In genomic region chr3:29280675-29281264, GRCh38 we compare ENCODE assay signal across 8 cellular contexts. TPM values are rescaled to one million over a fixed set of nuclear protein-coding genes. Genes with fewer than 3 reads are reported as not detected.
DNase-seq lines count a peak whose midpoint lies in the region; ATAC-seq and TF ChIP-seq lines count a peak whose summit lies in the region.

TSS of gene RBMS3 (plus strand) at chr3:29281071.

- peak within 1 kb of the TSS; percentile 95 for H3K9ac ChIP-seq in mammary epithelial cell (ENCODE audit: insufficient read depth, low read length)
- H3K9ac ChIP-seq in rectal smooth muscle tissue (ENCODE audit: low read length) = peak within 1 kb of the TSS; percentile 26

- H3K9me2 ChIP-seq in OCI-LY7 (ENCODE audit: insufficient read depth, low read length) = no peaks in the 10 kb centered on the region

- peak within 1 kb of the TSS; percentile 90 for H3K4me2 ChIP-seq in OCI-LY7 (ENCODE audit: low read length)
- H3K4me2 ChIP-seq in mammary epithelial cell (ENCODE audit: insufficient read depth, low read depth, low read length) = peak within 1 kb of the TSS; percentile 78

- ATAC-seq in HG02852 (IDR thresholded peaks at IDR 0.05; ENCODE audit: unreplicated experiment) = peak; percentile 34

- no peaks in the 10 kb centered on the region for H3K79me2 ChIP-seq in OCI-LY7 (ENCODE audit: insufficient read depth, low read depth, low read length)
- H3K79me2 ChIP-seq in mammary epithelial cell (ENCODE audit: insufficient read depth, low read length) = peaks cover 44% of the 10 kb centered on the region

- H2AFZ ChIP-seq in OCI-LY7 (ENCODE audit: low read length) (peak within 1 kb of the TSS; percentile 98), mammary epithelial cell (ENCODE audit: low read depth, low read length) (peak within 1 kb of the TSS; percentile 92)

- no peaks in the 10 kb centered on the region for H4K20me1 ChIP-seq in OCI-LY7 (ENCODE audit: insufficient read depth, low read length)
- H4K20me1 ChIP-seq in mammary epithelial cell (ENCODE audit: insufficient read depth, low read length) = no peaks in the 10 kb centered on the region

- TF ChIP-seq CTCF in A673 (conservative IDR thresholded peaks at IDR 0.05; ENCODE audit: low read depth, low read length) (peak; percentile 66), OCI-LY7 (conservative IDR thresholded peaks at IDR 0.05; ENCODE audit: low read length) (peak; percentile 62), mammary epithelial cell (conservative IDR thresholded peaks at IDR 0.05 in 1 of 2, IDR thresholded peaks at IDR 0.05 in 1 of 2; ENCODE audit: extremely low read depth in 1 of 2, insufficient read depth in 1 of 2, low read depth in 1 of 2, low read length in 2 of 2) (peak; percentile 30 to 68)

- H3K4me1 ChIP-seq in A673 (ENCODE audit: insufficient read depth, low read length, poor library complexity, severe bottlenecking) (peaks cover 20% of the 10 kb centered on the region), OCI-LY7 (ENCODE audit: insufficient read depth, low read length, poor library complexity, severe bottlenecking) (peaks cover 48% of the 10 kb centered on the region), mammary epithelial cell (ENCODE audit: insufficient read depth, low read length) (peaks cover 4% of the 10 kb centered on the region), rectal smooth muscle tissue (ENCODE audit: control insufficient read depth, insufficient read depth, low read length) (peaks cover 5% of the 10 kb centered on the region)

- H3K9me3 ChIP-seq in A673 (ENCODE audit: low read depth, low read length, poor library complexity, severe bottlenecking) (no peaks in the 10 kb centered on the region), OCI-LY7 (ENCODE audit: low read length) (no peaks in the 10 kb centered on the region), mammary epithelial cell (replicated peaks; ENCODE audit: insufficient read depth, low read length) (no peaks in the 10 kb centered on the region)

- DNase-seq in A673 (ENCODE audit: low spot score) (peak; percentile 97), GM03348 (ENCODE audit: low spot score) (peak; percentile 86), OCI-LY7 (ENCODE audit: low spot score) (peak; percentile 61), mammary epithelial cell (peak; percentile 91)
- DNase-seq in effector CD4-positive, alpha-beta T cell = no peak

- H3K36me3 ChIP-seq in A673 (ENCODE audit: insufficient read depth, low read length, poor library complexity, severe bottlenecking) (no peaks in the 10 kb centered on the region), OCI-LY7 (ENCODE audit: insufficient read depth, low read length) (no peaks in the 10 kb centered on the region), mammary epithelial cell (ENCODE audit: insufficient read depth, low read length) (no peaks in the 10 kb centered on the region), rectal smooth muscle tissue (ENCODE audit: control insufficient read depth, insufficient read depth, low read length) (no peaks in the 10 kb centered on the region)

- CTCF ChIA-PET in A673 (lab: Charles Lee) = interaction anchor here (0.6 to 1.2 kb wide), 4 partner anchors 54 to 665 kb away, joined by 3 to 7 read pairs (median 4); no protein-coding TSS in a partner anchor
- CTCF ChIA-PET in OCI-LY7 (lab: Charles Lee; ENCODE audit: unreplicated experiment) = no interaction called here
- CTCF ChIA-PET in mammary epithelial cell (lab: Charles Lee; ENCODE audit: low non-redundant PET) = interaction anchor here (0.6 to 0.8 kb wide), 8 partner anchors 51 to 476 kb away, joined by 3 to 27 read pairs (median 10); no protein-coding TSS in a partner anchor

- dilution Hi-C loops in mammary epithelial cell (cut with HindIII; ENCODE audit: low sequenced_read_pairs) = no loop called here

- peak within 1 kb of the TSS; percentile 67 for H3K27ac ChIP-seq in A673 (ENCODE audit: low read depth, low read length, poor library complexity, severe bottlenecking)
- no peak within 1 kb of the TSS for H3K27ac ChIP-seq in OCI-LY7 (ENCODE audit: low read depth, low read length, poor library complexity, severe bottlenecking)
- H3K27ac ChIP-seq in mammary epithelial cell (ENCODE audit: insufficient read depth, low read depth, low read length) = peak within 1 kb of the TSS; percentile 93
- H3K27ac ChIP-seq in rectal smooth muscle tissue (ENCODE audit: low read depth, low read length) = peak within 1 kb of the TSS; percentile 81

- POLR2A ChIA-PET in A673 (lab: Charles Lee; ENCODE audit: low non-redundant PET) (interaction anchor here (1.0 kb wide), 1 partner anchor 41 kb away, joined by 7 read pairs; no protein-coding TSS in a partner anchor), OCI-LY7 (lab: Charles Lee) (interaction anchor here (0.6 to 0.9 kb wide), 5 partner anchors 54 to 199 kb away, joined by 3 to 4 read pairs (median 3); no protein-coding TSS in a partner anchor)

- in situ Hi-C loops in mammary epithelial cell (cut with MboI; ENCODE audit: low sequenced_read_pairs in 2 of 2) = loop anchor here (5.0 to 25.0 kb wide), 5 partner anchors 182 to 482 kb away; no protein-coding TSS in a partner anchor

- WGBS in mammary epithelial cell (ENCODE audit: low coverage, missing lambda C conversion rate) = 10% methylated on average over 5 of the region's 13 CpGs

- peak within 1 kb of the TSS; percentile 59 for H3K4me3 ChIP-seq in A673 (ENCODE audit: low read depth, low read length, poor library complexity, severe bottlenecking)
- H3K4me3 ChIP-seq in OCI-LY7 (ENCODE audit: low read depth, low read length, poor library complexity, severe bottlenecking) = peak within 1 kb of the TSS; percentile 65
- peak within 1 kb of the TSS; percentile 59 to 76 (median 69) for H3K4me3 ChIP-seq in mammary epithelial cell (replicated peaks in 1 of 3; ENCODE audit: insufficient read depth in 1 of 3, low read depth in 2 of 3, low read length in 3 of 3)
- H3K4me3 ChIP-seq in iPS-11a (ENCODE audit: low read depth, low read length) = peak within 1 kb of the TSS; percentile 6
- peak within 1 kb of the TSS; percentile 60 for H3K4me3 ChIP-seq in rectal smooth muscle tissue (ENCODE audit: low read length)

- intact Hi-C loops in A673 (cut with micrococcal nuclease; ENCODE audit: unreplicated experiment) = loop anchor here (2.0 to 10.0 kb wide), 6 partner anchors 57 to 754 kb away; no protein-coding TSS in a partner anchor
- intact Hi-C loops in OCI-LY7 (cut with micrococcal nuclease; ENCODE audit: unreplicated experiment) = no loop called here
- intact Hi-C loops in mammary epithelial cell (cut with micrococcal nuclease) = loop anchor here (1.0 to 10.0 kb wide), 10 partner anchors 52 to 613 kb away; no protein-coding TSS in a partner anchor

- no TSS peak for BruUV-seq in A673 (replicated peaks; lab: Mats Ljungman, UMichigan)
- no TSS peak for BruUV-seq in OCI-LY7 (replicated peaks; lab: Mats Ljungman, UMichigan)
- no TSS peak for BruUV-seq in mammary epithelial cell (replicated peaks; lab: Mats Ljungman, UMichigan)

- H3K27me3 ChIP-seq in A673 (replicated peaks; ENCODE audit: insufficient read depth, low read depth, low read length, poor library complexity) = no peaks in the 10 kb centered on the region
- H3K27me3 ChIP-seq in mammary epithelial cell (ENCODE audit: insufficient read depth, low read length) = no peaks in the 10 kb centered on the region
- no peaks in the 10 kb centered on the region for H3K27me3 ChIP-seq in rectal smooth muscle tissue (ENCODE audit: control insufficient read depth, insufficient read depth, low read length)

RNA-seq across cellular contexts. Expression of gene RBMS3, which starts in this region (rescaled TPM):
- 5.9 and 7.9 TPM in 2 replicates for total RNA-seq in A673 (2021)
- total RNA-seq in OCI-LY7 (2014; rRNA removed; shearing (Covaris generic)) = 1.0 and 2.0 TPM in 2 replicates
- not detected in 2 replicates for total RNA-seq in OCI-LY7 (2022)
- total RNA-seq in mammary epithelial cell = 10 to 100 TPM; 31.5 to 51.5 TPM
- 6.6 TPM for polyA plus RNA-seq in mammary epithelial cell
- 27.4 TPM for polyA minus RNA-seq in mammary epithelial cell

Comparison
In these comparisons a context has a peak if more than half of its experiments do, and no peak if none do; other contexts are left out.
1. H3K4me3 ChIP-seq: peak in every context shown above with its lines; median percentile 69 in mammary epithelial cell; 65 in OCI-LY7; 60 in rectal smooth muscle tissue; 59 in A673; 6 in iPS-11a.